In the genomic region with DNA sequence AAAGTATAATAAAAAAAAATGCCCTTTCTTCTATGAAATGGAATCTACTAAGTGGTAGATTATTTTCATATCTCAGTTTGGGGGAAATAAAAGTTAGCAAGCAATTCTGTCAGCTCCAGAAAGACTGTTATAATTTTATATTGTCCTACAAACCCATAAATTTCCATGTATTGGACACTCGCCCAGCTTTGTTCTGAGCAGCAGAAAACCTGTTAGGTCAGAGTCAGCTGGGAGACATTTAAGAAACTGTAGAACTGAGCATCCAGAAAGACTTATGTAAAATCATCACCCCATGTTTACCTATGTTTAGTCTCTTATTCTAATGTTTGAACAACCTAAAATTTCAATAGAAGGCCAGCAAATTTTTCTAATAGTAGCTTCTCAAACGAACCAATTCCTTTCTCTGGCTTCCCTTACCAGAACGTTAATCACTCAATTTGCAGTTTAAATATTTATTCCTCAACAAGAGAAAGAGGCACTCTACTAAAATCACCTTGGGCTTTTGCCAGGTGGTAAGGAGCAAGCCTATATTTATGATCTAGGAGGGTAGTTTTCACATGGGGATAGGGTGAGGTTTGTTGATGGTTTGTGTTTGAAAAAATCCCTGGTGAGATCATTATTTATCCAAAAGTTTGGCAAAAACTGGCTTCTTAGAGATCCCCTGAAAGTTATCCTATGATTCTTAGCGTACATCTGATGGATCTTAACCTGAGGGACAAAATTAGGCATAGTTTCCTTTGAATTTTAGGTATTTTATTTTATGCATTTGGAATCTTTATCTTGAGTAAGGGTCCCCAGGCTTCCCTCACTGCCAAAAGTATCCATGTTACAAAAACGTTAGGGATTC, we compare ENCODE assay signal across 1 cellular context.
TF ChIP-seq lines count a peak whose summit lies in the region.

No MANE protein-coding gene starts in this region.

TF ChIP-seq in IMR-90, 13 proteins besides CTCF, POLR2A, EP300 and RAD21 (continued from another document):
- TF ChIP-seq MXI1 (IDR thresholded peaks at IDR 0.05; ENCODE audit: borderline replicate concordance, low read depth, low read length) (no peak), CHD1 (IDR thresholded peaks at IDR 0.05; ENCODE audit: low read depth, low read length) (no peak)
- TF ChIP-seq, protein P1, sequence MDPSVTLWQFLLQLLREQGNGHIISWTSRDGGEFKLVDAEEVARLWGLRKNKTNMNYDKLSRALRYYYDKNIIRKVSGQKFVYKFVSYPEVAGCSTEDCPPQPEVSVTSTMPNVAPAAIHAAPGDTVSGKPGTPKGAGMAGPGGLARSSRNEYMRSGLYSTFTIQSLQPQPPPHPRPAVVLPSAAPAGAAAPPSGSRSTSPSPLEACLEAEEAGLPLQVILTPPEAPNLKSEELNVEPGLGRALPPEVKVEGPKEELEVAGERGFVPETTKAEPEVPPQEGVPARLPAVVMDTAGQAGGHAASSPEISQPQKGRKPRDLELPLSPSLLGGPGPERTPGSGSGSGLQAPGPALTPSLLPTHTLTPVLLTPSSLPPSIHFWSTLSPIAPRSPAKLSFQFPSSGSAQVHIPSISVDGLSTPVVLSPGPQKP (IDR thresholded peaks at IDR 0.05; ENCODE audit: borderline replicate concordance, low read depth, low read length), result no peak
